29 cellular contexts compared by ENCODE assay signal in the genomic region with DNA sequence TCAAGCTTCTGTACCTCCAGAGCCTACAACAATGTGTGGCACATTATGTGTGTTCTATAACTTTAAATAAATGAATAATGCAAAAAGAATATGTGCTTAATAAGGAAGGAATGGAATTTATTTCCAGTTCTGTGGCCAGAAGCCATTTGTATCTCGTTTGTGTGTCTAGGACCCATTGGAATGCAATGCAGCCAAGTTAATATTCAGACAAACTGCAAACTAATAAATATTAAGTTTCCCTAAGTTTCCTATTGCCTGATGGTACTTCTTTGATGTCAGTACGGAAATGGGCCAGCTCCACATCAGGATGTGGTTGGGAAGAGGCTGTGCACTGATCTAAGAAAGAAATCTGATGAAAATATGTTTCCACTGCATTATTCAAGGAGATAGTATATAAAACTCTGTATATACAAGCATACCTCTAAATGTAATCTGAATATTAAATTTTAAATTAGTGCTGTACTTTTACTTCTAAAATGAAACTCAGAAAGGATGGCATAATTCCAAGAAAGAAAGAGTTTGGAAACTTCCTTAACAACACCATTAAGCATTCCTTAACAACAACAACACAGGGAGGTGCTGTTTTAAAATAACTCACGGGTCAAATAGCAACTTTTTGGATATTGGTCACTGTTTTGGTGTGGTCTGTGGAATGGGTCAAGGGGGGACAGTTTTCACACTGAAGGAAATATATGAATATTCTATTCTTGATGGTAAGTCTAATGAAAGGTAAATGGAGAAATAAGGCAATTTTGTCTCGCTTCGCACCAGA. TPM values are rescaled to one million over a fixed set of nuclear protein-coding genes. Genes with fewer than 3 reads are reported as not detected.
"Had no signal": no experiment of that assay in that cellular context is flagged by ENCODE, and none has a peak within 500 bp of the region (broad histone marks: within the 10 kb centered on the region; RNA-seq: fewer than 3 reads in every experiment).

No MANE protein-coding gene starts in this region.

- H3K9me3 ChIP-seq: testis, thoracic aorta, thyroid gland, tibial artery, upper lobe of left lung, upper lobe of right lung, uterus, vagina had no signal

- H3K4me3 ChIP-seq: stomach, suprapubic skin, testis, thoracic aorta, thyroid gland, tibial artery, tibial nerve, transverse colon, upper lobe of left lung, upper lobe of right lung, uterus, vagina had no signal

- ATAC-seq: stimulated activated effector memory CD8-positive, alpha-beta T cell treated with anti-CD3 and anti-CD28 coated beads, Interleukin-12 subunit alpha, Interleukin-12 subunit beta, amount 100 ng/mL, for 72 hours; stimulated activated memory B cell treated with anti-CD40 and anti-IgM and Interleukin-4, amounts not matched to agents 10 μg/mL and 1 μg/mL and 100 μg/mL, for 72 hours; stimulated activated naive B cell treated with anti-CD40 and anti-IgM and Interleukin-4, amounts not matched to agents 10 μg/mL and 1 μg/mL and 100 μg/mL, for 72 hours; stimulated activated naive CD8-positive, alpha-beta T cell treated with anti-CD3 and anti-CD28 coated beads, Interleukin-15, amount 100 ng/mL, for 72 hours; stimulated activated naive CD8-positive, alpha-beta T cell treated with anti-CD3 and anti-CD28 coated beads, Interleukin-15, Interleukin-2, amounts not matched to agents 100 U/mL and 50 U/mL, for 24 hours; upper lobe of right lung had no signal

- H3K4me1 ChIP-seq: stomach, suprapubic skin, testis, thyroid gland, tibial artery, tibial nerve, transverse colon, upper lobe of left lung, upper lobe of right lung, uterus, vagina had no signal

- FAIRE-seq: urothelium cell line had no signal

- DNase-seq: stimulated activated CD4-positive, alpha-beta T cell treated with anti-CD3 and anti-CD28 coated beads, Interleukin-2, amount 100 ng/mL, for 48 hours; stimulated activated CD4-positive, alpha-beta T cell treated with anti-CD3 and anti-CD28 coated beads, Interleukin-4, amount 100 ng/mL, for 1 hour; stimulated activated CD4-positive, alpha-beta T cell treated with anti-CD3 and anti-CD28 coated beads, Interleukin-4, amount 100 ng/mL, for 24 hours; stimulated activated CD4-positive, alpha-beta T cell treated with anti-CD3 and anti-CD28 coated beads, Interleukin-4, amount 100 ng/mL, for 4 hours; stimulated activated CD8-positive, alpha-beta memory T cell treated with anti-CD3 and anti-CD28 coated beads, Interleukin-4, amount 100 ng/mL, for 48 hours; stimulated activated naive B cell treated with anti-CD40 and anti-IgM and Interleukin-4, amounts not matched to agents 10 μg/mL and 1 μg/mL and 100 μg/mL, for 72 hours; stimulated activated naive CD4-positive, alpha-beta T cell; stimulated activated naive CD4-positive, alpha-beta T cell treated with Interleukin-2 at 50 U/mL for 16 hours; stimulated activated naive CD8-positive, alpha-beta T cell treated with anti-CD3 and anti-CD28 coated beads, Interleukin-15, amount 100 ng/mL, for 72 hours; stimulated activated naive CD8-positive, alpha-beta T cell treated with anti-CD3 and anti-CD28 coated beads, Interleukin-15, Interleukin-2, amounts not matched to agents 100 U/mL and 50 U/mL, for 24 hours; stomach; substantia nigra; testis; thyroid gland; tibial artery; transverse colon; upper lobe of left lung; upper lobe of right lung; uterus had no signal

- H3K27ac ChIP-seq: stomach, suprapubic skin, testis, thoracic aorta, thyroid gland, tibial artery, tibial nerve, transverse colon, upper lobe of left lung, upper lobe of right lung, uterus, vagina had no signal

RNA-seq across cellular contexts. Expression of a gene that starts 29.4 kb away (rescaled TPM):
- total RNA-seq: temporal lobe, thoracic aorta, transverse colon, upper lobe of left lung, ureter, urinary bladder, uterus, vagina had no signal
- polyA plus RNA-seq: stomach, urinary bladder had no signal
